Comparison of ENCODE assay signal across 1 cellular context in the genomic region with DNA sequence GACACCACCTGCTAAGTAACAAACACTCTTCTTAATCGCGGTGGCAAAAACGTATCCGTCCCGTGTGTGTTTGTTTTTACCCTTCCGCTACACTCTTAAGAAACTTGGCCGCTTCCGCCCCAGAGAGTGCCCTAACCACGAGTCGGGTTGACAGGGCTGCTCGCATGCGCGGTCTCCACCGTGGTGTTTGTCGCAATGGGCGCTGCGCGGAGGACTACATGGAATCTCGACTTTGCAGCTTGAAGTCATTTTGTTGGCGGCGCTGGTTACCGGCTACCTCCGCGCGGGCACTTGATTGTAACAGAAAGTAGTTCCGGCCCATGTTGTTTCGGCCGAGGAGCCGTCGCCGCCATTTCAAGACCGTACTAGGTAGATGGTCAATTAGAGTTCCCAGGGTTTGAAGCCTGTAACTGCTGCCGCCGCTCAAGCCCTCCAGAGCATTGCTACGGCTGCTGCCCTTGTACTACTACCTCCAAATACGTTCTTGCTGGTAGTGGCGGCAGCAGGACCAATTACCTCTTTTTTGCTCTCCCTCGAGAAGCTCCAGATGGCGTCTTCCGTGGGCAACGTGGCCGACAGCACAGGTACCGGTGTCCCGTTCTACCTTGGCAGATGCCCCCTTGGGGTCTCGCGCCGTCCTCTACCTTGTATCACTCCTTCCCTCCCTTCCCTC.
TF ChIP-seq lines count a peak whose summit lies in the region.

TSS of gene OGT (plus strand) at position 352 of the 673 bp plus-strand sequence. CDS start at position 548, 196 bp downstream.

TF ChIP-seq in HepG2, 621 proteins besides CTCF, POLR2A, EP300 and RAD21 (continued from another document and continues in another):
- TF ChIP-seq HNRNPLL (IDR thresholded peaks at IDR 0.05; ENCODE audit: low read depth, low read length, poor library complexity, severe bottlenecking) (peak; percentile 61), ZNF570 (CRISPR knock-in tag; IDR thresholded peaks at IDR 0.05; ENCODE audit: borderline replicate concordance) (no peak), ZFX (CRISPR knock-in tag; IDR thresholded peaks at IDR 0.05; ENCODE audit: low read depth) (0 out of 2 replicates have a peak, but pooled peaks have one; percentile 28), GTF3A (CRISPR knock-in tag; conservative IDR thresholded peaks at IDR 0.05) (no peak), MXD4 (CRISPR knock-in tag; IDR thresholded peaks at IDR 0.05) (peak; percentile 64; the same call in 1 of the 2 replicates), ZNF777 (CRISPR knock-in tag; IDR thresholded peaks at IDR 0.05) (no peak), ZNF101 (CRISPR knock-in tag; IDR thresholded peaks at IDR 0.05; ENCODE audit: borderline replicate concordance, low read depth) (no peak), ZNF335 (CRISPR knock-in tag; IDR thresholded peaks at IDR 0.05) (0 out of 2 replicates have a peak, but pooled peaks have one; percentile 34), KDM5B (CRISPR knock-in tag; IDR thresholded peaks at IDR 0.05; ENCODE audit: borderline replicate concordance) (peak; percentile 65; the same call in 1 of the 2 replicates), UBTF (CRISPR knock-in tag; IDR thresholded peaks at IDR 0.05) (peak; percentile 75), HMG20A (CRISPR knock-in tag; IDR thresholded peaks at IDR 0.05; ENCODE audit: borderline replicate concordance) (no peak; the same call in 1 of the 2 replicates), ZNF569 (CRISPR knock-in tag; IDR thresholded peaks at IDR 0.05; ENCODE audit: borderline replicate concordance) (no peak), ZBTB7A (CRISPR knock-in tag; IDR thresholded peaks at IDR 0.05) (no peak), TMF1 (CRISPR knock-in tag; IDR thresholded peaks at IDR 0.05; ENCODE audit: low read depth) (no peak), HIVEP1 (CRISPR knock-in tag; IDR thresholded peaks at IDR 0.05) (no peak), U2AF2 (IDR thresholded peaks at IDR 0.05; ENCODE audit: low read depth, low read length) (no peak), POLR2AphosphoS5 (IDR thresholded peaks at IDR 0.05; ENCODE audit: low read depth, low read length) (peak; percentile 90), ARID2 (CRISPR knock-in tag; IDR thresholded peaks at IDR 0.05; ENCODE audit: borderline replicate concordance) (peak; percentile 19; the same call in 1 of the 2 replicates), HDAC2 (CRISPR knock-in tag; IDR thresholded peaks at IDR 0.05) (peak; percentile 69), BCLAF1 (IDR thresholded peaks at IDR 0.05) (no peak), ZNF709 (CRISPR knock-in tag; IDR thresholded peaks at IDR 0.05) (no peak; the same call in 1 of the 2 replicates), NR2F1 (CRISPR knock-in tag; IDR thresholded peaks at IDR 0.05) (no peak), ZNF607 (CRISPR knock-in tag; IDR thresholded peaks at IDR 0.05; ENCODE audit: borderline replicate concordance) (0 out of 2 replicates have a peak, but pooled peaks have one; percentile 39), EEA1 (CRISPR knock-in tag; IDR thresholded peaks at IDR 0.05; ENCODE audit: borderline replicate concordance) (no peak), CAMTA2 (CRISPR knock-in tag; IDR thresholded peaks at IDR 0.05; ENCODE audit: borderline replicate concordance) (no peak), SNAPC2 (CRISPR knock-in tag; IDR thresholded peaks at IDR 0.05) (no peak), XRCC5 (optimal IDR thresholded peaks at IDR 0.05; ENCODE audit: low read length) (peak; percentile 92), SYNCRIP (IDR thresholded peaks at IDR 0.05; ENCODE audit: insufficient read depth, low read depth, low read length) (no peak), ZNF704 (CRISPR knock-in tag; IDR thresholded peaks at IDR 0.05; ENCODE audit: borderline replicate concordance) (no peak), KDM1A (CRISPR knock-in tag; IDR thresholded peaks at IDR 0.05) (no peak), ZNF432 (CRISPR knock-in tag; IDR thresholded peaks at IDR 0.05; ENCODE audit: borderline replicate concordance) (no peak), ZKSCAN1 (IDR thresholded peaks at IDR 0.05; ENCODE audit: low read length) (no peak)
- TF ChIP-seq, protein P1, sequence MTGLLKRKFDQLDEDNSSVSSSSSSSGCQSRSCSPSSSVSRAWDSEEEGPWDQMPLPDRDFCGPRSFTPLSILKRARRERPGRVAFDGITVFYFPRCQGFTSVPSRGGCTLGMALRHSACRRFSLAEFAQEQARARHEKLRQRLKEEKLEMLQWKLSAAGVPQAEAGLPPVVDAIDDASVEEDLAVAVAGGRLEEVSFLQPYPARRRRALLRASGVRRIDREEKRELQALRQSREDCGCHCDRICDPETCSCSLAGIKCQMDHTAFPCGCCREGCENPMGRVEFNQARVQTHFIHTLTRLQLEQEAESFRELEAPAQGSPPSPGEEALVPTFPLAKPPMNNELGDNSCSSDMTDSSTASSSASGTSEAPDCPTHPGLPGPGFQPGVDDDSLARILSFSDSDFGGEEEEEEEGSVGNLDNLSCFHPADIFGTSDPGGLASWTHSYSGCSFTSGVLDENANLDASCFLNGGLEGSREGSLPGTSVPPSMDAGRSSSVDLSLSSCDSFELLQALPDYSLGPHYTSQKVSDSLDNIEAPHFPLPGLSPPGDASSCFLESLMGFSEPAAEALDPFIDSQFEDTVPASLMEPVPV (CRISPR knock-in tag; IDR thresholded peaks at IDR 0.05), result 0 out of 2 replicates have a peak, but pooled peaks have one; percentile 31
- TF ChIP-seq, protein P2, sequence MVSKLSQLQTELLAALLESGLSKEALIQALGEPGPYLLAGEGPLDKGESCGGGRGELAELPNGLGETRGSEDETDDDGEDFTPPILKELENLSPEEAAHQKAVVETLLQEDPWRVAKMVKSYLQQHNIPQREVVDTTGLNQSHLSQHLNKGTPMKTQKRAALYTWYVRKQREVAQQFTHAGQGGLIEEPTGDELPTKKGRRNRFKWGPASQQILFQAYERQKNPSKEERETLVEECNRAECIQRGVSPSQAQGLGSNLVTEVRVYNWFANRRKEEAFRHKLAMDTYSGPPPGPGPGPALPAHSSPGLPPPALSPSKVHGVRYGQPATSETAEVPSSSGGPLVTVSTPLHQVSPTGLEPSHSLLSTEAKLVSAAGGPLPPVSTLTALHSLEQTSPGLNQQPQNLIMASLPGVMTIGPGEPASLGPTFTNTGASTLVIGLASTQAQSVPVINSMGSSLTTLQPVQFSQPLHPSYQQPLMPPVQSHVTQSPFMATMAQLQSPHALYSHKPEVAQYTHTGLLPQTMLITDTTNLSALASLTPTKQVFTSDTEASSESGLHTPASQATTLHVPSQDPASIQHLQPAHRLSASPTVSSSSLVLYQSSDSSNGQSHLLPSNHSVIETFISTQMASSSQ (IDR thresholded peaks at IDR 0.05; ENCODE audit: low read depth), result peak; percentile 30; the same call in 1 of the 2 replicates
- TF ChIP-seq, protein P2 (CRISPR knock-in tag; IDR thresholded peaks at IDR 0.05; ENCODE audit: borderline replicate concordance), result peak; percentile 70; the same call in 1 of the 2 replicates
- TF ChIP-seq, protein P3, sequence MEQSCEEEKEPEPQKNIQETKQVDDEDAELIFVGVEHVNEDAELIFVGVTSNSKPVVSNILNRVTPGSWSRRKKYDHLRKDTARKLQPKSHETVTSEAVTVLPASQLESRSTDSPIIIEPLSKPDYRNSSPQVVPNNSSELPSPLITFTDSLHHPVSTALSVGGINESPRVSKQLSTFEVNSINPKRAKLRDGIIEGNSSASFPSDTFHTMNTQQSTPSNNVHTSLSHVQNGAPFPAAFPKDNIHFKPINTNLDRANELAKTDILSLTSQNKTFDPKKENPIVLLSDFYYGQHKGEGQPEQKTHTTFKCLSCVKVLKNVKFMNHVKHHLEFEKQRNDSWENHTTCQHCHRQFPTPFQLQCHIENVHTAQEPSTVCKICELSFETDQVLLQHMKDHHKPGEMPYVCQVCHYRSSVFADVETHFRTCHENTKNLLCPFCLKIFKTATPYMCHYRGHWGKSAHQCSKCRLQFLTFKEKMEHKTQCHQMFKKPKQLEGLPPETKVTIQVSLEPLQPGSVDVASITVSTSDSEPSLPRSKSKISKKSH (CRISPR knock-in tag; IDR thresholded peaks at IDR 0.05; ENCODE audit: borderline replicate concordance), result no peak
- TF ChIP-seq, protein P4, sequence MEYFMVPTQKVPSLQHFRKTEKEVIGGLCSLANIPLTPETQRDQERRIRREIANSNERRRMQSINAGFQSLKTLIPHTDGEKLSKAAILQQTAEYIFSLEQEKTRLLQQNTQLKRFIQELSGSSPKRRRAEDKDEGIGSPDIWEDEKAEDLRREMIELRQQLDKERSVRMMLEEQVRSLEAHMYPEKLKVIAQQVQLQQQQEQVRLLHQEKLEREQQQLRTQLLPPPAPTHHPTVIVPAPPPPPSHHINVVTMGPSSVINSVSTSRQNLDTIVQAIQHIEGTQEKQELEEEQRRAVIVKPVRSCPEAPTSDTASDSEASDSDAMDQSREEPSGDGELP (IDR thresholded peaks at IDR 0.05; ENCODE audit: borderline replicate concordance, low read depth), result no peak
- TF ChIP-seq, protein P5, sequence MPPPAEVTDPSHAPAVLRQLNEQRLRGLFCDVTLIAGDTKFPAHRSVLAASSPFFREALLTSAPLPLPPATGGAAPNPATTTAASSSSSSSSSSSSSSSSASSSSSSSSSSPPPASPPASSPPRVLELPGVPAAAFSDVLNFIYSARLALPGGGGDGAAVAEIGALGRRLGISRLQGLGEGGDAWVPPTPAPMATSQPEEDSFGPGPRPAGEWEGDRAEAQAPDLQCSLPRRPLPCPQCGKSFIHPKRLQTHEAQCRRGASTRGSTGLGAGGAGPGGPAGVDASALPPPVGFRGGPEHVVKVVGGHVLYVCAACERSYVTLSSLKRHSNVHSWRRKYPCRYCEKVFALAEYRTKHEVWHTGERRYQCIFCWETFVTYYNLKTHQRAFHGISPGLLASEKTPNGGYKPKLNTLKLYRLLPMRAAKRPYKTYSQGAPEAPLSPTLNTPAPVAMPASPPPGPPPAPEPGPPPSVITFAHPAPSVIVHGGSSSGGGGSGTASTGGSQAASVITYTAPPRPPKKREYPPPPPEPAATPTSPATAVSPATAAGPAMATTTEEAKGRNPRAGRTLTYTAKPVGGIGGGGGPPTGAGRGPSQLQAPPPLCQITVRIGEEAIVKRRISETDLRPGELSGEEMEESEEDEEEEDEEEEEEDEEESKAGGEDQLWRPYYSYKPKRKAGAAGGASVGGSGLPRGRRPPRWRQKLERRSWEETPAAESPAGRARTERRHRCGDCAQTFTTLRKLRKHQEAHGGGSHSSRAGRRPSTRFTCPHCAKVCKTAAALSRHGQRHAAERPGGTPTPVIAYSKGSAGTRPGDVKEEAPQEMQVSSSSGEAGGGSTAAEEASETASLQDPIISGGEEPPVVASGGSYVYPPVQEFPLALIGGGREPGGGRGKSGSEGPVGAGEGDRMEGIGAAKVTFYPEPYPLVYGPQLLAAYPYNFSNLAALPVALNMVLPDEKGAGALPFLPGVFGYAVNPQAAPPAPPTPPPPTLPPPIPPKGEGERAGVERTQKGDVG (CRISPR knock-in tag; IDR thresholded peaks at IDR 0.05; ENCODE audit: borderline replicate concordance), result no peak
